Comparison of ENCODE assay signal across 8 cellular contexts in genomic region chr17:76452102-76452645, GRCh38. TPM values are rescaled to one million over a fixed set of nuclear protein-coding genes. Genes with fewer than 3 reads are reported as not detected.
DNase-seq lines count a peak whose midpoint lies in the region; ATAC-seq and TF ChIP-seq lines count a peak whose summit lies in the region.

No MANE protein-coding gene starts in this region.

- H3K4me1 ChIP-seq in Peyer's patch (peaks cover 0 to 28% (median 4%) of the 10 kb centered on the region in 4 donors), endodermal cell (ENCODE audit: control insufficient read depth, insufficient read depth, low read length) (no peaks in the 10 kb centered on the region)

- H3K9ac ChIP-seq in endodermal cell (ENCODE audit: extremely low read depth, low read length, poor library complexity, severe bottlenecking), result peak overlapping the region; percentile 73

- no peaks in the 10 kb centered on the region for H3K9me3 ChIP-seq in Peyer's patch
- no peaks in the 10 kb centered on the region for H3K9me3 ChIP-seq in endodermal cell (ENCODE audit: control insufficient read depth, low read length)

- peaks cover 26% of the 10 kb centered on the region for H3K4me1 Mint-ChIP-seq in CD14-positive monocyte
- peaks cover 19% of the 10 kb centered on the region for H3K4me1 Mint-ChIP-seq in endodermal cell
- peaks cover 42 to 45% of the 10 kb centered on the region in 2 donors for H3K4me1 Mint-ChIP-seq in natural killer cell treated with Interleukin-12 subunit alpha and Interleukin-12 subunit beta and Interleukin-15 and Interleukin-18, amount 100 ng/mL, for 72 hours (ENCODE audit: low read depth in 2 of 2)

- DNase-seq in CD14-positive monocyte (ENCODE audit: low spot score) (no peak), Peyer's patch (no peak), endodermal cell (no peak), NCI-H1436 (lab: John Stamatoyannopoulos, UW) (no peak), OCI-M2 (lab: John Stamatoyannopoulos, UW; ENCODE audit: unreplicated experiment) (no peak), NCI-H510A treated with DMSO at 0.1 percent for 48 hours (lab: John Stamatoyannopoulos, UW) (no peak)
- DNase-seq in natural killer cell treated with Interleukin-12 subunit alpha and Interleukin-12 subunit beta and Interleukin-15 and Interleukin-18, amount 100 ng/mL, for 72 hours (ENCODE audit: low spot score), result no peak

- H3K36me3 Mint-ChIP-seq in CD14-positive monocyte (peaks cover 2 to 5% of the 10 kb centered on the region in 2 donors), endodermal cell (ENCODE audit: low read depth) (no peaks in the 10 kb centered on the region)
- no peaks in the 10 kb centered on the region for H3K36me3 Mint-ChIP-seq in natural killer cell treated with Interleukin-12 subunit alpha and Interleukin-12 subunit beta and Interleukin-15 and Interleukin-18, amount 100 ng/mL, for 72 hours

- intact Hi-C loops in CD14-positive monocyte (cut with micrococcal nuclease), result no loop called here

- peak overlapping the region in 5 of 7 donors; percentile 43 to 55 (median 46) for H3K27ac Mint-ChIP-seq in CD14-positive monocyte
- peak overlapping the region; percentile 79 for H3K27ac Mint-ChIP-seq in endodermal cell
- no peak overlapping the region for H3K27ac Mint-ChIP-seq in natural killer cell treated with Interleukin-12 subunit alpha and Interleukin-12 subunit beta and Interleukin-15 and Interleukin-18, amount 100 ng/mL, for 72 hours

- H3K27me3 ChIP-seq in Peyer's patch, result no peaks in the 10 kb centered on the region
- no peaks in the 10 kb centered on the region for H3K27me3 ChIP-seq in endodermal cell (ENCODE audit: control insufficient read depth, insufficient read depth, low read length, poor library complexity, severe bottlenecking)

- peak overlapping the region; percentile 86 to 96 (median 94) for H3K4me3 ChIP-seq in Peyer's patch
- peak overlapping the region; percentile 95 for H3K4me3 ChIP-seq in endodermal cell (ENCODE audit: low read length)

- peak; percentile 34 for ATAC-seq in GM21529 (IDR thresholded peaks at IDR 0.05; ENCODE audit: unreplicated experiment)
- ATAC-seq in natural killer cell treated with Interleukin-12 subunit alpha and Interleukin-12 subunit beta and Interleukin-15 and Interleukin-18, amount 100 ng/mL, for 72 hours, result peak; percentile 50 to 53

- H3K4me3 Mint-ChIP-seq in CD14-positive monocyte (peak overlapping the region; percentile 80 to 89), endodermal cell (peak overlapping the region; percentile 79)
- peak overlapping the region; percentile 88 for H3K4me3 Mint-ChIP-seq in natural killer cell treated with Interleukin-12 subunit alpha and Interleukin-12 subunit beta and Interleukin-15 and Interleukin-18, amount 100 ng/mL, for 72 hours

- H3K27ac ChIP-seq in Peyer's patch, result peak overlapping the region in 3 of 4 donors; percentile 57 to 90 (median 73)
- H3K27ac ChIP-seq in endodermal cell (ENCODE audit: low read depth, low read length), result peak overlapping the region; percentile 63

- H3K27me3 Mint-ChIP-seq in CD14-positive monocyte (ENCODE audit: low read depth in 3 of 3) (peaks cover 1 to 4% (median 4%) of the 10 kb centered on the region in 3 donors), endodermal cell (ENCODE audit: insufficient read depth) (no peaks in the 10 kb centered on the region)
- no peaks in the 10 kb centered on the region for H3K27me3 Mint-ChIP-seq in natural killer cell treated with Interleukin-12 subunit alpha and Interleukin-12 subunit beta and Interleukin-15 and Interleukin-18, amount 100 ng/mL, for 72 hours

- TF ChIP-seq POLR2A in Peyer's patch (IDR thresholded peaks at IDR 0.05), result no peak

- 0 to 1% methylated on average over 14 to 28 of the region's 28 CpGs for WGBS in endodermal cell (ENCODE audit: insufficient coverage in 1 of 2, insufficient read length in 1 of 2), 2 experiments

- no peak for TF ChIP-seq CTCF in CD14-positive monocyte (IDR thresholded peaks at IDR 0.05)
- TF ChIP-seq CTCF in Peyer's patch (IDR thresholded peaks at IDR 0.05), result no peak
- no peak for TF ChIP-seq CTCF in endodermal cell (conservative IDR thresholded peaks at IDR 0.05)

- H3K36me3 ChIP-seq in Peyer's patch (no peaks in the 10 kb centered on the region), endodermal cell (ENCODE audit: control insufficient read depth, insufficient read depth, low read length) (no peaks in the 10 kb centered on the region)

- H3K9me3 Mint-ChIP-seq in CD14-positive monocyte, result peaks cover 0 to 2% (median 0%) of the 10 kb centered on the region in 7 donors
- no peaks in the 10 kb centered on the region for H3K9me3 Mint-ChIP-seq in endodermal cell
- no peaks in the 10 kb centered on the region for H3K9me3 Mint-ChIP-seq in natural killer cell treated with Interleukin-12 subunit alpha and Interleukin-12 subunit beta and Interleukin-15 and Interleukin-18, amount 100 ng/mL, for 72 hours

RNA-seq across cellular contexts. Expression of gene UBE2O, which starts 0.8 kb away (rescaled TPM):
- 1 to 10 TPM; 1.3 to 4.5 TPM for polyA plus RNA-seq in CD14-positive monocyte
- 10 to 100 TPM; 20.5 to 75.1 (median 31.6) TPM for total RNA-seq in Peyer's patch
- total RNA-seq in endodermal cell, result 10 to 100 TPM; 45.4 to 46.5 TPM
- polyA plus RNA-seq in endodermal cell (2013, experiment 1 of 2), result 41.5 TPM
- 38.4 TPM for polyA plus RNA-seq in endodermal cell (2013, experiment 2 of 2)
- total RNA-seq in natural killer cell treated with Interleukin-12 subunit alpha and Interleukin-12 subunit beta and Interleukin-15 and Interleukin-18, amount 100 ng/mL, for 72 hours, result 10 to 100 TPM; 46.7 to 66.9 TPM

RNA-seq across cellular contexts. Expression of gene AANAT, which starts 15.2 kb away (rescaled TPM):
- not detected for polyA plus RNA-seq in CD14-positive monocyte
- total RNA-seq in Peyer's patch, result not detected
- not detected for total RNA-seq in endodermal cell
- polyA plus RNA-seq in endodermal cell (2013, experiment 1 of 2), result not detected
- 0.29 TPM for polyA plus RNA-seq in endodermal cell (2013, experiment 2 of 2)
- under 1 TPM in 1 of 2 donors, not detected in 1; 0.78 TPM for total RNA-seq in natural killer cell treated with Interleukin-12 subunit alpha and Interleukin-12 subunit beta and Interleukin-15 and Interleukin-18, amount 100 ng/mL, for 72 hours

RNA-seq across cellular contexts. Expression of gene RHBDF2, which starts 49.0 kb away (rescaled TPM):
- 10 to 100 TPM; 36.9 to 68.6 TPM for polyA plus RNA-seq in CD14-positive monocyte
- total RNA-seq in Peyer's patch (100 to 1,000 TPM in 1 of 4 donors, 10 to 100 TPM in 2, 1 to 10 TPM in 1; 8.8 to 225 (median 33.0) TPM), endodermal cell (10 to 100 TPM; 28.5 to 31.1 TPM)
- 6.1 TPM for polyA plus RNA-seq in endodermal cell (2013, experiment 1 of 2)
- polyA plus RNA-seq in endodermal cell (2013, experiment 2 of 2), result 6.0 TPM
- 100 to 1,000 TPM; 156 to 234 TPM for total RNA-seq in natural killer cell treated with Interleukin-12 subunit alpha and Interleukin-12 subunit beta and Interleukin-15 and Interleukin-18, amount 100 ng/mL, for 72 hours

Comparison
In these comparisons a context has a peak if more than half of its experiments do, and no peak if none do; other contexts are left out.
1. H3K27ac Mint-ChIP-seq: peak in CD14-positive monocyte (5 of 7) and endodermal cell (single experiment); none in natural killer cell treated with Interleukin-12 subunit alpha and Interleukin-12 subunit beta and Interleukin-15 and Interleukin-18, amount 100 ng/mL, for 72 hours (0 of 2).
2. Peak in every context shown above with its lines, with median percentiles within 50 percentile points of each other: H3K4me3 Mint-ChIP-seq.